ENCODE assay signal across 12 cellular contexts in genomic region chr13:41196620-41197019, GRCh38. TPM values are rescaled to one million over a fixed set of nuclear protein-coding genes. Genes with fewer than 3 reads are reported as not detected.
A peak's percentile ranks its signal among the peaks of the same experiment; 100 is the strongest.
DNase-seq lines count a peak whose midpoint lies in the region; ATAC-seq and TF ChIP-seq lines count a peak whose summit lies in the region.
"Had no signal": no experiment of that assay in that cellular context is flagged by ENCODE, and none has a peak within 500 bp of the region (broad histone marks: within the 10 kb centered on the region; RNA-seq: fewer than 3 reads in every experiment).

No MANE protein-coding gene starts in this region.

- H3K4me1 ChIP-seq in A673 (ENCODE audit: insufficient read depth, low read length, poor library complexity, severe bottlenecking): no peaks in the 10 kb centered on the region

- H3K4me3 ChIP-seq in A673 (ENCODE audit: low read depth, low read length, poor library complexity, severe bottlenecking) (no peak overlapping the region), NB4 (ENCODE audit: low read depth, low read length) (no peak overlapping the region)

- H3K27ac ChIP-seq in A673 (ENCODE audit: low read depth, low read length, poor library complexity, severe bottlenecking): no peak overlapping the region

- CTCF ChIA-PET in A673 (lab: Charles Lee): no interaction called here
- CTCF ChIA-PET in GM10248 (lab: Yijun Ruan, JAX): interaction anchor here (0.7 to 4.0 kb wide), 16 partner anchors 9 to 204 kb away, joined by 3 to 11 read pairs (median 4); no protein-coding TSS in a partner anchor

- no peak for ATAC-seq in HG03439 (IDR thresholded peaks at IDR 0.05; ENCODE audit: unreplicated experiment)
- ATAC-seq in HG03354 (IDR thresholded peaks at IDR 0.05; ENCODE audit: poor library complexity, severe bottlenecking, unreplicated experiment): no peak
- no peak for ATAC-seq in HG03457 (IDR thresholded peaks at IDR 0.05; ENCODE audit: unreplicated experiment)
- ATAC-seq: naive thymus-derived CD4-positive, alpha-beta T cell had no signal

- POLR2A ChIA-PET in A673 (lab: Charles Lee; ENCODE audit: low non-redundant PET) (no interaction called here), GM10248 (lab: Yijun Ruan, JAX) (no interaction called here)

- no TSS peak for BruUV-seq in A673 (replicated peaks; lab: Mats Ljungman, UMichigan)

- no peaks in the 10 kb centered on the region for H3K9me3 ChIP-seq in A673 (ENCODE audit: low read depth, low read length, poor library complexity, severe bottlenecking)

- no peak for DNase-seq in A673 (ENCODE audit: low spot score)
- DNase-seq in GM10248 (ENCODE audit: extremely low spot score): no peak
- peak; percentile 48 for DNase-seq in NB4 (ENCODE audit: low read depth)
- DNase-seq in dermis blood vessel endothelial cell: peak; percentile 19
- no peak for DNase-seq in NCI-H1105 treated with DMSO at 0.1 percent for 48 hours (lab: John Stamatoyannopoulos, UW)
- DNase-seq: amygdala; CD8-positive, alpha-beta memory T cell; stimulated activated CD4-positive, alpha-beta T cell treated with anti-CD3 and anti-CD28 coated beads, Interleukin-15, amount 100 ng/mL, for 24 hours had no signal

- no peak for TF ChIP-seq POLR2A in NB4 (IDR thresholded peaks at IDR 0.05; ENCODE audit: extremely low read depth, insufficient read length)

- peak; percentile 46 for TF ChIP-seq CTCF in A673 (conservative IDR thresholded peaks at IDR 0.05; ENCODE audit: low read depth, low read length)
- peak; percentile 31 for TF ChIP-seq CTCF in GM10248 (IDR thresholded peaks at IDR 0.05; ENCODE audit: control extremely low read depth, extremely low read depth, low read depth, missing control alignments)
- TF ChIP-seq CTCF in NB4 (IDR thresholded peaks at IDR 0.05; ENCODE audit: low read depth, low read length): peak; percentile 47

- no peaks in the 10 kb centered on the region for H3K36me3 ChIP-seq in A673 (ENCODE audit: insufficient read depth, low read length, poor library complexity, severe bottlenecking)

- no peaks in the 10 kb centered on the region for H3K27me3 ChIP-seq in A673 (replicated peaks; ENCODE audit: insufficient read depth, low read depth, low read length, poor library complexity)

- intact Hi-C loops in A673 (cut with micrococcal nuclease; ENCODE audit: unreplicated experiment): no loop called here

RNA-seq across cellular contexts. Expression of gene KBTBD7, which starts 2.3 kb away (rescaled TPM):
- total RNA-seq in A673 (2021) (10.2 and 10.8 TPM in 2 replicates), dermis blood vessel endothelial cell (7.3 and 9.0 TPM in 2 replicates)

Comparison
In these comparisons a context has a peak if more than half of its experiments do, and no peak if none do; other contexts are left out.
1. DNase-seq: peak in NB4 (single experiment) and dermis blood vessel endothelial cell (single experiment); none in A673 (single experiment), GM10248 (single experiment) and NCI-H1105 treated with DMSO at 0.1 percent for 48 hours (single experiment).
2. Peak in every context shown above with its lines, with median percentiles within 50 percentile points of each other: CTCF ChIP-seq.